ENCODE assay signal across 8 cellular contexts in genomic region chr2:32357545-32358482, GRCh38. TPM values are rescaled to one million over a fixed set of nuclear protein-coding genes. Genes with fewer than 3 reads are reported as not detected.
DNase-seq lines count a peak whose midpoint lies in the region; TF ChIP-seq lines count a peak whose summit lies in the region.

No MANE protein-coding gene starts in this region.

- no peaks in the 10 kb centered on the region for H3K9me3 ChIP-seq in ovary

- peak overlapping the region; percentile 81 to 91 for H3K27ac ChIP-seq in ovary
- peak overlapping the region; percentile 94 for H3K27ac ChIP-seq in urinary bladder (ENCODE audit: low read depth)

- peak overlapping the region; percentile 90 for H3K4me3 ChIP-seq in ovary
- peak overlapping the region; percentile 88 for H3K4me3 ChIP-seq in urinary bladder (ENCODE audit: low read depth, low read length)

- H3K4me1 ChIP-seq in ovary (ENCODE audit: insufficient read depth) (peaks cover 4% of the 10 kb centered on the region), urinary bladder (ENCODE audit: insufficient read depth) (peaks cover 2% of the 10 kb centered on the region)

- intact Hi-C loops in ovary (cut with DNase I): no loop called here

- 2 to 3% (median 2%) methylated on average over 41 to 56 of the region's 56 CpGs for WGBS in ovary, 3 donors
- 2% methylated on average over 56 of the region's 56 CpGs for WGBS in urinary bladder

- H3K36me3 ChIP-seq in ovary (no peaks in the 10 kb centered on the region), urinary bladder (ENCODE audit: insufficient read depth) (peaks cover 3% of the 10 kb centered on the region)

- no peaks in the 10 kb centered on the region for H3K27me3 ChIP-seq in ovary

- TF ChIP-seq EP300 in ovary (IDR thresholded peaks at IDR 0.05): no peak

- peak; percentile 60 for DNase-seq in GM10266 (ENCODE audit: extremely low spot score)
- DNase-seq in HCEC 1CT: peak; percentile 47
- DNase-seq in NCI-H69 (lab: John Stamatoyannopoulos, UW): peak; percentile 61
- peak; percentile 26 for DNase-seq in activated gamma-delta T cell (lab: John Stamatoyannopoulos, UW)
- peak; percentile 28 for DNase-seq in globus pallidus (ENCODE audit: low spot score)
- DNase-seq in ovary: peak; percentile 32 to 68 (median 52)
- no peak for DNase-seq in DMS153 treated with DMSO at 0.1 percent for 48 hours (lab: John Stamatoyannopoulos, UW; ENCODE audit: unreplicated experiment)

- TF ChIP-seq POLR2A in ovary (IDR thresholded peaks at IDR 0.05): no peak

- TF ChIP-seq CTCF in GM10266 (IDR thresholded peaks at IDR 0.05; ENCODE audit: control insufficient read depth, insufficient read depth, low read depth, missing control alignments) (no peak), ovary (IDR thresholded peaks at IDR 0.05) (no peak)

RNA-seq across cellular contexts. Expression of gene BIRC6, which starts 1.0 kb away (rescaled TPM):
- total RNA-seq in ovary (100 to 1,000 TPM in 3 of 7 donors, 10 to 100 TPM in 4; 79.3 to 125 (median 93.0) TPM), urinary bladder (318 TPM)
- polyA plus RNA-seq in ovary (10 to 100 TPM; 24.0 to 31.6 TPM), urinary bladder (26.7 TPM)
